Comparison of ENCODE assay signal across 1 cellular context in genomic region chr2:118112771-118113334, GRCh38.
TF ChIP-seq lines count a peak whose summit lies in the region.

No MANE protein-coding gene starts in this region.

TF ChIP-seq in HepG2, 621 proteins besides CTCF, POLR2A, EP300 and RAD21 (continued from another document and continues in another):
- TF ChIP-seq ZNF496 (CRISPR knock-in tag; IDR thresholded peaks at IDR 0.05; ENCODE audit: insufficient replicate concordance): no peak
- TF ChIP-seq ZNF713 (CRISPR knock-in tag; IDR thresholded peaks at IDR 0.05): no peak
- no peak for TF ChIP-seq NFATC3 (CRISPR knock-in tag; IDR thresholded peaks at IDR 0.05)
- no peak for TF ChIP-seq CERS6 (CRISPR knock-in tag; IDR thresholded peaks at IDR 0.05)
- no peak for TF ChIP-seq RFXAP (CRISPR knock-in tag; IDR thresholded peaks at IDR 0.05; ENCODE audit: borderline replicate concordance)
- TF ChIP-seq ZFP41 (CRISPR knock-in tag; IDR thresholded peaks at IDR 0.05; ENCODE audit: borderline replicate concordance): no peak
- no peak for TF ChIP-seq SRF (IDR thresholded peaks at IDR 0.05; ENCODE audit: low read depth, low read length)
- no peak; the same call in 1 of the 2 replicates for TF ChIP-seq ZBTB38 (CRISPR knock-in tag; IDR thresholded peaks at IDR 0.05)
- 0 out of 2 replicates have a peak, but pooled peaks have one; percentile 22 for TF ChIP-seq ZNF557 (CRISPR knock-in tag; IDR thresholded peaks at IDR 0.05)
- no peak for TF ChIP-seq REPIN1 (CRISPR knock-in tag; IDR thresholded peaks at IDR 0.05; ENCODE audit: borderline replicate concordance, low read depth)
- TF ChIP-seq SOX5 (CRISPR knock-in tag; IDR thresholded peaks at IDR 0.05; ENCODE audit: borderline replicate concordance): peak; percentile 38; the same call in 1 of the 2 replicates
- TF ChIP-seq AHDC1 (CRISPR knock-in tag; IDR thresholded peaks at IDR 0.05; ENCODE audit: borderline replicate concordance): peak; percentile 50; the same call in 1 of the 2 replicates
- TF ChIP-seq ASH2L (IDR thresholded peaks at IDR 0.05; ENCODE audit: insufficient read length, low read depth, low read length): no peak
- no peak for TF ChIP-seq PREB (CRISPR knock-in tag; IDR thresholded peaks at IDR 0.05)
- no peak for TF ChIP-seq ZSCAN9 (CRISPR knock-in tag; IDR thresholded peaks at IDR 0.05; ENCODE audit: borderline replicate concordance)
- no peak for TF ChIP-seq SMAD9 (CRISPR knock-in tag; IDR thresholded peaks at IDR 0.05)
- TF ChIP-seq SNAPC2 (CRISPR knock-in tag; IDR thresholded peaks at IDR 0.05): 0 out of 2 replicates have a peak, but pooled peaks have one; percentile 56
- TF ChIP-seq AKAP8 (CRISPR knock-in tag; IDR thresholded peaks at IDR 0.05): no peak
- TF ChIP-seq CREB1 (IDR thresholded peaks at IDR 0.05): no peak
- peak; percentile 49; the same call in 1 of the 2 replicates for TF ChIP-seq CREB1 (CRISPR knock-in tag; IDR thresholded peaks at IDR 0.05)
- TF ChIP-seq ZSCAN22 (CRISPR knock-in tag; IDR thresholded peaks at IDR 0.05): no peak
- TF ChIP-seq NR3C1 (CRISPR knock-in tag; IDR thresholded peaks at IDR 0.05): no peak
- TF ChIP-seq ZNF33A (CRISPR knock-in tag; IDR thresholded peaks at IDR 0.05; ENCODE audit: borderline replicate concordance): no peak
- TF ChIP-seq TARDBP (CRISPR knock-in tag; IDR thresholded peaks at IDR 0.05): peak; percentile 57; the same call in 1 of the 2 replicates
- no peak for TF ChIP-seq GZF1 (CRISPR knock-in tag; IDR thresholded peaks at IDR 0.05)
- TF ChIP-seq FOXA3 (CRISPR knock-in tag; IDR thresholded peaks at IDR 0.05): peak; percentile 41; the same call in 1 of the 2 replicates
- no peak for TF ChIP-seq ETV5 (CRISPR knock-in tag; IDR thresholded peaks at IDR 0.05; ENCODE audit: borderline replicate concordance)
- no peak for TF ChIP-seq HIVEP1 (CRISPR knock-in tag; IDR thresholded peaks at IDR 0.05)
- no peak for TF ChIP-seq ZNF24 (IDR thresholded peaks at IDR 0.05)
- 0 out of 2 replicates have a peak, but pooled peaks have one; percentile 28 for TF ChIP-seq RERE (CRISPR knock-in tag; IDR thresholded peaks at IDR 0.05; ENCODE audit: low read depth)
- TF ChIP-seq MATR3 (CRISPR knock-in tag; IDR thresholded peaks at IDR 0.05): no peak
- no peak for TF ChIP-seq GRHL1 (CRISPR knock-in tag; conservative IDR thresholded peaks at IDR 0.05)
- TF ChIP-seq ZFP36L1 (CRISPR knock-in tag; IDR thresholded peaks at IDR 0.05): no peak
- TF ChIP-seq SIX1 (CRISPR knock-in tag; IDR thresholded peaks at IDR 0.05; ENCODE audit: borderline replicate concordance): no peak
- no peak for TF ChIP-seq NAIF1 (CRISPR knock-in tag; IDR thresholded peaks at IDR 0.05; ENCODE audit: borderline replicate concordance)
- no peak for TF ChIP-seq CAMTA2 (CRISPR knock-in tag; IDR thresholded peaks at IDR 0.05; ENCODE audit: borderline replicate concordance)
- no peak for TF ChIP-seq MIER3 (CRISPR knock-in tag; IDR thresholded peaks at IDR 0.05; ENCODE audit: borderline replicate concordance)
- TF ChIP-seq KLF11 (CRISPR knock-in tag; IDR thresholded peaks at IDR 0.05): 0 out of 2 replicates have a peak, but pooled peaks have one; percentile 34
- 0 out of 4 replicates have a peak, but pooled peaks of 1 of the 2 experiments have one; percentile 15 for TF ChIP-seq HMGXB4 (CRISPR knock-in tag; IDR thresholded peaks at IDR 0.05; ENCODE audit: borderline replicate concordance in 1 of 2, low read depth in 1 of 2)
- TF ChIP-seq ZNF777 (CRISPR knock-in tag; IDR thresholded peaks at IDR 0.05): no peak
- no peak for TF ChIP-seq NR1H2 (CRISPR knock-in tag; IDR thresholded peaks at IDR 0.05; ENCODE audit: borderline replicate concordance, low read depth)
- TF ChIP-seq MEF2D (CRISPR knock-in tag; IDR thresholded peaks at IDR 0.05): 0 out of 2 replicates have a peak, but pooled peaks have one; percentile 44
- no peak for TF ChIP-seq IRX3 (CRISPR knock-in tag; IDR thresholded peaks at IDR 0.05; ENCODE audit: borderline replicate concordance, low read depth)
- TF ChIP-seq ZNF788 (CRISPR knock-in tag; IDR thresholded peaks at IDR 0.05; ENCODE audit: borderline replicate concordance): no peak
- TF ChIP-seq ERF (CRISPR knock-in tag; IDR thresholded peaks at IDR 0.05): no peak
- peak; percentile 58 for TF ChIP-seq AGO2 (optimal IDR thresholded peaks at IDR 0.05; ENCODE audit: low read depth, low read length)
- TF ChIP-seq TP53 (CRISPR knock-in tag; conservative IDR thresholded peaks at IDR 0.05): no peak
- TF ChIP-seq DRAP1 (CRISPR knock-in tag; IDR thresholded peaks at IDR 0.05): no peak; the same call in 1 of the 2 replicates
- TF ChIP-seq PATZ1 (CRISPR knock-in tag; IDR thresholded peaks at IDR 0.05): no peak
